ENCODE assay signal across 8 cellular contexts in genomic region chr14:20468773-20469241, GRCh38. TPM values are rescaled to one million over a fixed set of nuclear protein-coding genes. Genes with fewer than 3 reads are reported as not detected.
DNase-seq lines count a peak whose midpoint lies in the region; ATAC-seq and TF ChIP-seq lines count a peak whose summit lies in the region.

No MANE protein-coding gene starts in this region.

- H3K9me3 Mint-ChIP-seq in activated naive CD8-positive, alpha-beta T cell treated with anti-CD3 and anti-CD28 coated beads for 36 hours = no peaks in the 10 kb centered on the region

- H3K27ac Mint-ChIP-seq in activated naive CD8-positive, alpha-beta T cell treated with anti-CD3 and anti-CD28 coated beads for 36 hours = peak overlapping the region; percentile 97

- peak overlapping the region; percentile 99 for H3K4me3 Mint-ChIP-seq in activated naive CD8-positive, alpha-beta T cell treated with anti-CD3 and anti-CD28 coated beads for 36 hours

- TF ChIP-seq CTCF in AG09309 (IDR thresholded peaks at IDR 0.05; ENCODE audit: control insufficient read depth, insufficient read depth, low read depth, low read length, missing control alignments) = no peak
- no peak for TF ChIP-seq CTCF in kidney epithelial cell (IDR thresholded peaks at IDR 0.05; ENCODE audit: insufficient read depth, low read length, poor library complexity, severe bottlenecking)

- peak; percentile 1 for ATAC-seq in GM21526 (IDR thresholded peaks at IDR 0.05; ENCODE audit: low FRiP score, unreplicated experiment)
- ATAC-seq in HG02885 (IDR thresholded peaks at IDR 0.05; ENCODE audit: poor library complexity, unreplicated experiment) = no peak

- peaks cover 31% of the 10 kb centered on the region for H3K4me1 Mint-ChIP-seq in activated naive CD8-positive, alpha-beta T cell treated with anti-CD3 and anti-CD28 coated beads for 36 hours

- peak overlapping the region; percentile 66 for H3K27ac ChIP-seq in temporal lobe (ENCODE audit: low read depth, low read length)

- H3K36me3 ChIP-seq in kidney epithelial cell (ENCODE audit: control insufficient read depth, insufficient read depth, low read length) = no peaks in the 10 kb centered on the region

- DNase-seq in AG09309 (ENCODE audit: low read depth) (no peak), kidney epithelial cell (ENCODE audit: low read depth) (no peak)
- DNase-seq in activated naive CD8-positive, alpha-beta T cell treated with anti-CD3 and anti-CD28 coated beads for 36 hours = no peak
- no peak for DNase-seq in stimulated activated CD4-positive, alpha-beta T cell treated with anti-CD3 and anti-CD28 coated beads, Interleukin-4, amount 100 ng/mL, for 24 hours
- DNase-seq in stimulated activated CD4-positive, alpha-beta T cell treated with anti-CD3 and anti-CD28 coated beads, Interleukin-2, amount 100 ng/mL, for 48 hours = no peak

- H3K27me3 ChIP-seq in kidney epithelial cell (ENCODE audit: control insufficient read depth, insufficient read depth, low read length) = no peaks in the 10 kb centered on the region

- H3K4me3 ChIP-seq in AG09309 (ENCODE audit: control insufficient read depth, low read depth, low read length) = peak overlapping the region; percentile 92
- H3K4me3 ChIP-seq in kidney epithelial cell (ENCODE audit: low read depth, low read length) = peak overlapping the region; percentile 86

- H3K36me3 Mint-ChIP-seq in activated naive CD8-positive, alpha-beta T cell treated with anti-CD3 and anti-CD28 coated beads for 36 hours = peaks cover 35% of the 10 kb centered on the region

- H3K27me3 Mint-ChIP-seq in activated naive CD8-positive, alpha-beta T cell treated with anti-CD3 and anti-CD28 coated beads for 36 hours = peaks cover 3% of the 10 kb centered on the region

RNA-seq across cellular contexts. Expression of gene PNP, which starts 0.4 kb away (rescaled TPM):
- 100 to 1,000 TPM; 227 to 230 TPM for total RNA-seq in activated naive CD8-positive, alpha-beta T cell treated with anti-CD3 and anti-CD28 coated beads for 36 hours
- 96.5 and 98.0 TPM in 2 replicates for total RNA-seq in kidney epithelial cell
- 3.9 TPM for total RNA-seq in temporal lobe

RNA-seq across cellular contexts. Expression of gene PIP4P1, which starts 7.6 kb away (rescaled TPM):
- total RNA-seq in activated naive CD8-positive, alpha-beta T cell treated with anti-CD3 and anti-CD28 coated beads for 36 hours = 10 to 100 TPM; 27.6 to 28.7 TPM
- total RNA-seq in kidney epithelial cell = 25.1 and 25.9 TPM in 2 replicates
- total RNA-seq in temporal lobe = 16.5 TPM

RNA-seq across cellular contexts. Expression of gene APEX1, which starts 13.8 kb away (rescaled TPM):
- 100 to 1,000 TPM; 253 to 277 TPM for total RNA-seq in activated naive CD8-positive, alpha-beta T cell treated with anti-CD3 and anti-CD28 coated beads for 36 hours
- total RNA-seq in kidney epithelial cell (297 and 328 TPM in 2 replicates), temporal lobe (49.7 TPM)

RNA-seq across cellular contexts. Expression of gene OSGEP, which starts 14.2 kb away (rescaled TPM):
- 10 to 100 TPM; 59.0 to 59.2 TPM for total RNA-seq in activated naive CD8-positive, alpha-beta T cell treated with anti-CD3 and anti-CD28 coated beads for 36 hours
- total RNA-seq in kidney epithelial cell (46.6 and 61.1 TPM in 2 replicates), temporal lobe (26.3 TPM)

RNA-seq across cellular contexts. Expression of gene KLHL33, which starts 32.8 kb away (rescaled TPM):
- total RNA-seq in activated naive CD8-positive, alpha-beta T cell treated with anti-CD3 and anti-CD28 coated beads for 36 hours = under 1 TPM; 0.50 to 0.68 TPM
- total RNA-seq in kidney epithelial cell (0.08 TPM in 1 of 2 replicates, not detected in the other), temporal lobe (0.25 TPM)

Comparison
In these comparisons a context has a peak if more than half of its experiments do, and no peak if none do; other contexts are left out.
1. RNA of gene PNP, which starts 0.4 kb away (total RNA-seq): 227 to 230 TPM in activated naive CD8-positive, alpha-beta T cell treated with anti-CD3 and anti-CD28 coated beads for 36 hours and 96.5 to 98.0 TPM in kidney epithelial cell; 3.9 TPM in temporal lobe (single experiment); every median in the first group is over 10 times any median in the second.